In genomic region chr10:132387723-132388210, GRCh38 we compare ENCODE assay signal across 8 cellular contexts. TPM values are rescaled to one million over a fixed set of nuclear protein-coding genes. Genes with fewer than 3 reads are reported as not detected.
A peak's percentile ranks its signal among the peaks of the same experiment; 100 is the strongest.
DNase-seq lines count a peak whose midpoint lies in the region; ATAC-seq, FAIRE-seq and TF ChIP-seq lines count a peak whose summit lies in the region.

No MANE protein-coding gene starts in this region.

- TF ChIP-seq CTCF in GM12865 (IDR thresholded peaks at IDR 0.05; ENCODE audit: insufficient read depth, low read depth, low read length, missing control alignments): peak; percentile 60

- no peaks in the 10 kb centered on the region for H3K27me3 ChIP-seq in small intestine (ENCODE audit: control insufficient read depth in 2 of 2, insufficient read depth in 2 of 2, low read length in 2 of 2)

- intact Hi-C loops in cardiac septum (cut with DNase I): loop anchor here (1.0 kb wide), 1 partner anchor 66 kb away; no protein-coding TSS in a partner anchor

- H3K36me3 ChIP-seq in small intestine (ENCODE audit: control insufficient read depth in 2 of 2, insufficient read depth in 2 of 2, low read length in 2 of 2): no peaks in the 10 kb centered on the region

- no peak overlapping the region for H3K4me3 ChIP-seq in GM12865 (ENCODE audit: low read depth, low read length)
- H3K4me3 ChIP-seq in small intestine (ENCODE audit: low read depth in 1 of 2, low read length in 2 of 2): no peak overlapping the region

- in situ Hi-C loops in SK-MEL-5 (cut with HindIII; ENCODE audit: low pct_unique_long_range_greater_than_20kb, low sequenced_read_pairs): no loop called here

- DNase-seq in GM12865 (ENCODE audit: low read depth) (peak; percentile 47), SK-MEL-5 (ENCODE audit: low read depth, low spot score) (peak; percentile 43), cardiac septum (ENCODE audit: low spot score) (peak; percentile 87), small intestine (peak; percentile 54), pons (ENCODE audit: low spot score) (no peak)
- peak; percentile 71 for DNase-seq in activated naive CD4-positive, alpha-beta T cell treated with Interleukin-2 at 50 U/mL for 16 hours

- no peaks in the 10 kb centered on the region for H3K9me3 ChIP-seq in small intestine (ENCODE audit: control insufficient read depth, low read depth)

- ATAC-seq in HG03342 (IDR thresholded peaks at IDR 0.05; ENCODE audit: unreplicated experiment) (peak; percentile 62), GM21367 (IDR thresholded peaks at IDR 0.05; ENCODE audit: unreplicated experiment) (no peak)

- 3 to 5% (median 3%) methylated on average over 17 to 26 of the region's 26 CpGs for WGBS in small intestine, 3 donors

- no peak for FAIRE-seq in small intestine (lab: Jason Lieb, UNC)

- H3K4me1 ChIP-seq in small intestine (ENCODE audit: control insufficient read depth in 2 of 2, insufficient read depth in 1 of 2, low read depth in 1 of 2, low read length in 1 of 2): no peaks in the 10 kb centered on the region

- H3K27ac ChIP-seq in small intestine (ENCODE audit: low read depth in 1 of 2, low read length in 1 of 2): peak overlapping the region in 1 of 2 donors; percentile 0

RNA-seq across cellular contexts. Expression of gene PWWP2B, which starts 9.2 kb away (rescaled TPM):
- 6.4 and 7.6 TPM in 2 replicates for total RNA-seq in SK-MEL-5 (2014; rRNA removed; shearing (Covaris generic))
- 6.9 and 9.7 TPM in 2 replicates for polyA plus RNA-seq in SK-MEL-5 (2015; cell fraction: cytosol; rRNA removed)
- 1.8 and 2.3 TPM in 2 replicates for polyA plus RNA-seq in SK-MEL-5 (2015; cell fraction: nucleus; rRNA removed)
- 14.3 TPM for total RNA-seq in cardiac septum
- polyA plus RNA-seq in small intestine: 10 to 100 TPM in 1 of 3 donors, 1 to 10 TPM in 2; 7.0 to 14.7 (median 9.2) TPM

RNA-seq across cellular contexts. Expression of gene LRRC27, which starts 55.8 kb away (rescaled TPM):
- total RNA-seq in SK-MEL-5 (2014; rRNA removed; shearing (Covaris generic)): 2.0 and 5.1 TPM in 2 replicates
- polyA plus RNA-seq in SK-MEL-5 (2015; cell fraction: cytosol; rRNA removed): 1.0 and 2.6 TPM in 2 replicates
- 13.1 and 14.8 TPM in 2 replicates for polyA plus RNA-seq in SK-MEL-5 (2015; cell fraction: nucleus; rRNA removed)
- total RNA-seq in cardiac septum: 3.8 TPM
- polyA plus RNA-seq in small intestine: 10 to 100 TPM in 1 of 3 donors, 1 to 10 TPM in 2; 4.7 to 14.1 (median 7.1) TPM
